In genomic region chr6:32609731-32610640, GRCh38 we compare ENCODE assay signal across 8 cellular contexts. TPM values are rescaled to one million over a fixed set of nuclear protein-coding genes. Genes with fewer than 3 reads are reported as not detected.
A peak's percentile ranks its signal among the peaks of the same experiment; 100 is the strongest.
DNase-seq lines count a peak whose midpoint lies in the region; ATAC-seq, FAIRE-seq and TF ChIP-seq lines count a peak whose summit lies in the region.

No MANE protein-coding gene starts in this region.

- H3K4me1 ChIP-seq in thoracic aorta (ENCODE audit: control insufficient read depth in 1 of 2, low read depth in 2 of 2) = no peaks in the 10 kb centered on the region

- no peaks in the 10 kb centered on the region for H3K27me3 ChIP-seq in thoracic aorta (replicated peaks; ENCODE audit: insufficient read depth)

- no peaks in the 10 kb centered on the region for H3K9me3 ChIP-seq in thoracic aorta

- ATAC-seq in HG02884 (IDR thresholded peaks at IDR 0.05; ENCODE audit: unreplicated experiment) (peak; percentile 83), thoracic aorta (ENCODE audit: insufficient number of reproducible peaks, low FRiP score, low read depth) (peak; percentile 95)

- TF ChIP-seq CTCF in AG09309 (IDR thresholded peaks at IDR 0.05; ENCODE audit: control insufficient read depth, insufficient read depth, low read depth, low read length, missing control alignments) = no peak
- TF ChIP-seq CTCF in epithelial cell of esophagus (IDR thresholded peaks at IDR 0.05; ENCODE audit: insufficient read depth, low read depth, low read length, missing control alignments) = no peak
- no peak for TF ChIP-seq CTCF in thoracic aorta (IDR thresholded peaks at IDR 0.05)

- H3K4me3 ChIP-seq in AG09309 (ENCODE audit: control insufficient read depth, low read depth, low read length) (no peak overlapping the region), epithelial cell of esophagus (ENCODE audit: low read length) (no peak overlapping the region), thoracic aorta (peak overlapping the region; percentile 28)

- no peaks in the 10 kb centered on the region for H3K36me3 ChIP-seq in thoracic aorta

- peak; percentile 99 for FAIRE-seq in GM18507 (lab: Jason Lieb, UNC)

- peak; percentile 85 for DNase-seq in AG09309 (ENCODE audit: low read depth)
- DNase-seq in GM18507 (ENCODE audit: extremely low spot score, insufficient read length, low read depth) = no peak
- peak; percentile 57 for DNase-seq in NCI-H2196 (lab: John Stamatoyannopoulos, UW; ENCODE audit: unreplicated experiment)
- peak; percentile 15 to 36 for DNase-seq in activated CD4-positive, alpha-beta T cell treated with anti-CD3 and anti-CD28 coated beads, Interleukin-2, amount 50 U/mL, for 48 hours
- DNase-seq in epithelial cell of esophagus (ENCODE audit: low read depth) = peak; percentile 96
- peak; percentile 71 for DNase-seq in middle frontal gyrus (ENCODE audit: extremely low spot score, low spot score)
- no peak for DNase-seq in thoracic aorta (ENCODE audit: low spot score)

- H3K27ac ChIP-seq in thoracic aorta = no peak overlapping the region

RNA-seq across cellular contexts. Expression of gene HLA-DRB1, which starts 20.3 kb away (rescaled TPM):
- 10 to 100 TPM; 50.0 to 80.3 TPM for total RNA-seq in thoracic aorta

RNA-seq across cellular contexts. Expression of gene HLA-DQA1, which starts 27.2 kb away (rescaled TPM):
- 10 to 100 TPM in 1 of 2 donors, 1 to 10 TPM in 1; 4.5 to 24.4 TPM for total RNA-seq in thoracic aorta

RNA-seq across cellular contexts. Expression of gene HLA-DQB1, which starts 56.5 kb away (rescaled TPM):
- 10 to 100 TPM in 1 of 2 donors, 1 to 10 TPM in 1; 2.0 to 11.1 TPM for total RNA-seq in thoracic aorta

Comparison
In these comparisons a context has a peak if more than half of its experiments do, and no peak if none do; other contexts are left out.
1. DNase-seq: peak in AG09309 (single experiment), NCI-H2196 (single experiment), activated CD4-positive, alpha-beta T cell treated with anti-CD3 and anti-CD28 coated beads, Interleukin-2, amount 50 U/mL, for 48 hours (2 of 2), epithelial cell of esophagus (single experiment) and middle frontal gyrus (single experiment); none in GM18507 (single experiment) and thoracic aorta (single experiment).